In the genomic region with DNA sequence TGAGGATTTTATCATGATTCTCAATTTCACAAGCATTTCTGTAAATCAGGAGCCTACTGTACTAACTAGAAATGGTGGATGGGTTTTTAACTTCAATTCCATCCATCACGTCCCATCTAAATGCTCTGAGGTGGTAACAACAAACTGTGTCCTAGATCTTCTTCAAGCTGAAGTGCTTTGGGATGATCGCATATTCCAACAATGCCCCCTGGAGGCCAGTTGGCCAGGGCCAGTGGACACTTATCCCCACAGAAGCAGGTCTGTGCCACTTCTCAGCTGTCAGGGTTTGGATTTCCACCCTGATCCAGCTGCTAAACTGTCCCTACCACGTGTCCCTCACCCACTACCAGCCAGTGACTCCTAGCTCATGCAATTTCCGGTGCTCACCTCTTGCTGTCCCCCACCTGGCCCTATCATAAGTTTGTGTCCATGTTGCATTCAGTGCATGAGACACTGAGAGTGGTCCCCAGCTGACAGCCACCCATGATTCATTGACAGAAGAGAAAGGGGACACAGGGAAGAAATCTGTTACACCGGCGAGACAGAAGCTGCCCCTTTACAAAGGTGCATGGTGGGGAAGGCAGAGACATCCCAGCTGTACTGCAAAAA, we compare ENCODE assay signal across 8 cellular contexts. TPM values are rescaled to one million over a fixed set of nuclear protein-coding genes. Genes with fewer than 3 reads are reported as not detected.
A peak's percentile ranks its signal among the peaks of the same experiment; 100 is the strongest.
DNase-seq lines count a peak whose midpoint lies in the region; ATAC-seq and TF ChIP-seq lines count a peak whose summit lies in the region.
"Not testable (repeated sequence)": the region's sequence is repeated elsewhere in the genome, so short reads cannot be mapped to it uniquely, and the experiment has no call there.

No MANE protein-coding gene starts in this region.

- H3K36me3 ChIP-seq in WERI-Rb-1, thyroid gland: not testable (repeated sequence)

- DNase-seq in COLO668 (lab: John Stamatoyannopoulos, UW; ENCODE audit: unreplicated experiment) (peak; percentile 78), HT-29 (ENCODE audit: low spot score) (peak; percentile 63), NCI-H524 (lab: John Stamatoyannopoulos, UW) (peak; percentile 10 to 62), WERI-Rb-1 (peak; percentile 80), ecto neural progenitor cell (ENCODE audit: low spot score) (peak; percentile 75), right cardiac atrium (peak in 2 of 3 donors; percentile 40 to 75), neural crest cell (ENCODE audit: low read depth, low spot score) (peak; percentile 70), thyroid gland (peak; percentile 47 to 52)

- intact Hi-C loops in right cardiac atrium (cut with DNase I); thyroid gland (cut with DNase I): not testable (repeated sequence)

- TF ChIP-seq CTCF in WERI-Rb-1 (IDR thresholded peaks at IDR 0.05; ENCODE audit: low read depth, low read length) (peak; percentile 73), neural crest cell (conservative IDR thresholded peaks at IDR 0.05) (peak; percentile 75), thyroid gland (IDR thresholded peaks at IDR 0.05) (peak in 3 of 6 experiments; percentile 33 to 46 (median 45))

- not testable (repeated sequence) for TF ChIP-seq POLR2A in thyroid gland (IDR thresholded peaks at IDR 0.05)

- H3K27me3 ChIP-seq in WERI-Rb-1 (ENCODE audit: insufficient read depth, low read depth, severe bottlenecking): peaks cover 10% of the 10 kb centered on the region
- H3K27me3 ChIP-seq in right cardiac atrium (ENCODE audit: control insufficient read depth, insufficient read depth); thyroid gland: not testable (repeated sequence)

- H3K4me1 ChIP-seq in right cardiac atrium (ENCODE audit: control insufficient read depth, insufficient read depth, low read length); thyroid gland: not testable (repeated sequence)

- not testable (repeated sequence) for H3K36me3 Mint-ChIP-seq in neural crest cell (ENCODE audit: low read depth)

- WGBS in right cardiac atrium: 59% methylated on average over 6 of the region's 6 CpGs
- WGBS in thyroid gland, 2 donors: 53 to 63% methylated on average over 6 of the region's 6 CpGs

- not testable (repeated sequence) for H3K27me3 Mint-ChIP-seq in neural crest cell (ENCODE audit: low read depth)

- not testable (repeated sequence) for H3K9me3 Mint-ChIP-seq in neural crest cell

- H3K27ac ChIP-seq in WERI-Rb-1; right cardiac atrium (ENCODE audit: low read length); thyroid gland: not testable (repeated sequence)

- H3K9me3 ChIP-seq in WERI-Rb-1 (ENCODE audit: severe bottlenecking); right cardiac atrium (ENCODE audit: control insufficient read depth, low read length); thyroid gland: not testable (repeated sequence)

- ATAC-seq in right cardiac atrium: peak in 1 of 2 donors; percentile 63

- not testable (repeated sequence) for H3K4me3 ChIP-seq in WERI-Rb-1 (ENCODE audit: low read depth, low read length); right cardiac atrium (ENCODE audit: low read length); thyroid gland (replicated peaks in 1 of 3)

- not testable (repeated sequence) for H3K4me3 Mint-ChIP-seq in neural crest cell

- H3K27ac Mint-ChIP-seq in neural crest cell (ENCODE audit: unreplicated experiment): not testable (repeated sequence)

- H3K4me1 Mint-ChIP-seq in neural crest cell: not testable (repeated sequence)

RNA-seq across cellular contexts. Expression of a gene that starts 28.0 kb away (rescaled TPM):
- 18.1 and 20.1 TPM in 2 replicates for total RNA-seq in HT-29 (2014; rRNA removed; shearing (Covaris generic))
- total RNA-seq in right cardiac atrium: 10 to 100 TPM; 17.5 to 19.5 (median 18.7) TPM
- 5.6 TPM for polyA plus RNA-seq in right cardiac atrium
- 35.1 and 37.9 TPM in 2 replicates for total RNA-seq in neural crest cell
- total RNA-seq in thyroid gland: 10 to 100 TPM; 36.7 to 71.8 (median 41.6) TPM
